1 cellular context compared by ENCODE assay signal in the genomic region with DNA sequence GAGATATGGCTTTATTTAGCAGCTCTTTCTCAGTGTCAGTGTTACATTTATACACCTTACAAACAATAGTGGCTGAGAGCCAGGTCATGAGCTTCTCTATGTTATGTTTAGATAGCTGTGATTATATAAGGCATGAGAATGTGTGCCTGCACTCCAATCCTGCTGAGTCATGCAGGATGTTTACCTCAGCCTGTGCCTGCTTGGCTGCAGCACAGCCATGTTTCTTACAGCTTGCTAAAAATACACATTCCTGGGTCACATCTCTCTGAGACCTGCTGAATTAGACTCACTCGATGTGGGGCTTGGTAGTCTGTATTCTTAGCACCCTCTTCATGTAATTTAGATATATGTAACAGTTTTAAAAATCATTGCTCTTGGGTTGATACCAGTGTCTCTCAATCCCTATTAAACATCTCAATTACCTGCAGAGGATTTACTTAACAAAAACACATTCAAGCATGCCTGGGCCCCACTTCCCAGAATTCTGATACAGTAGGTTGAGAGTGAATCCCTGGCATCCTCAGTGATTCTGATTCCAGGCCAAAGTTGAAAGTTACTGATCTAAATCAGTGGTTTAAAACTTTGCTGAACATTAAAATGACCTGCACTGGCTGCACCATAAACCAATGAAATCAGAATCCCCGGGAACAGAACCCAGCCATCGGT.
TF ChIP-seq lines count a peak whose summit lies in the region.

No MANE protein-coding gene starts in this region.

TF ChIP-seq in HepG2, 621 proteins besides CTCF, POLR2A, EP300 and RAD21 (continued from another document and continues in another):
- TF ChIP-seq ZXDC (CRISPR knock-in tag; IDR thresholded peaks at IDR 0.05) (no peak), ZNF552 (CRISPR knock-in tag; IDR thresholded peaks at IDR 0.05; ENCODE audit: borderline replicate concordance) (no peak), ISX (CRISPR knock-in tag; conservative IDR thresholded peaks at IDR 0.05) (no peak), ZUFSP (CRISPR knock-in tag; IDR thresholded peaks at IDR 0.05; ENCODE audit: borderline replicate concordance) (no peak), ZBTB44 (CRISPR knock-in tag; IDR thresholded peaks at IDR 0.05) (no peak), ZNF280D (CRISPR knock-in tag; IDR thresholded peaks at IDR 0.05) (0 out of 2 replicates have a peak, but pooled peaks have one; percentile 31), ZBTB8A (CRISPR knock-in tag; IDR thresholded peaks at IDR 0.05; ENCODE audit: borderline replicate concordance, low read depth) (no peak), ZNF749 (CRISPR knock-in tag; IDR thresholded peaks at IDR 0.05; ENCODE audit: borderline replicate concordance) (no peak), AGO2 (optimal IDR thresholded peaks at IDR 0.05; ENCODE audit: low read depth, low read length) (no peak), JUND (CRISPR knock-in tag; IDR thresholded peaks at IDR 0.05) (no peak), GMEB1 (CRISPR knock-in tag; IDR thresholded peaks at IDR 0.05; ENCODE audit: borderline replicate concordance) (no peak), NR0B2 (CRISPR knock-in tag; IDR thresholded peaks at IDR 0.05) (no peak), ZNF7 (CRISPR knock-in tag; IDR thresholded peaks at IDR 0.05) (no peak), RAD51 (IDR thresholded peaks at IDR 0.05; ENCODE audit: borderline replicate concordance) (no peak), ZNF512 (CRISPR knock-in tag; IDR thresholded peaks at IDR 0.05) (no peak), ZNF33B (CRISPR knock-in tag; IDR thresholded peaks at IDR 0.05) (no peak), THAP11 (CRISPR knock-in tag; IDR thresholded peaks at IDR 0.05) (peak; percentile 40), ZNF276 (CRISPR knock-in tag; IDR thresholded peaks at IDR 0.05; ENCODE audit: low read depth) (no peak), PAWR (CRISPR knock-in tag; IDR thresholded peaks at IDR 0.05; ENCODE audit: borderline replicate concordance) (no peak), ZNF235 (CRISPR knock-in tag; IDR thresholded peaks at IDR 0.05; ENCODE audit: borderline replicate concordance) (no peak), ZNF337 (CRISPR knock-in tag; IDR thresholded peaks at IDR 0.05; ENCODE audit: borderline replicate concordance, low read depth) (no peak), HMG20B (CRISPR knock-in tag; conservative IDR thresholded peaks at IDR 0.05) (0 out of 2 replicates have a peak, but pooled peaks have one; percentile 62), ZNF205 (CRISPR knock-in tag; IDR thresholded peaks at IDR 0.05) (no peak), TBX3 (IDR thresholded peaks at IDR 0.05; ENCODE audit: borderline replicate concordance) (no peak), ZNF12 (CRISPR knock-in tag; IDR thresholded peaks at IDR 0.05) (peak; percentile 52; the same call in 1 of the 2 replicates), ETV5 (CRISPR knock-in tag; IDR thresholded peaks at IDR 0.05; ENCODE audit: borderline replicate concordance) (peak; percentile 85; the same call in 1 of the 2 replicates), GABPB1 (CRISPR knock-in tag; IDR thresholded peaks at IDR 0.05) (peak; percentile 80), ZNF576 (CRISPR knock-in tag; IDR thresholded peaks at IDR 0.05) (no peak), NFATC3 (CRISPR knock-in tag; IDR thresholded peaks at IDR 0.05) (no peak), POLR2AphosphoS5 (IDR thresholded peaks at IDR 0.05; ENCODE audit: low read depth, low read length) (no peak)
- TF ChIP-seq, protein P1, sequence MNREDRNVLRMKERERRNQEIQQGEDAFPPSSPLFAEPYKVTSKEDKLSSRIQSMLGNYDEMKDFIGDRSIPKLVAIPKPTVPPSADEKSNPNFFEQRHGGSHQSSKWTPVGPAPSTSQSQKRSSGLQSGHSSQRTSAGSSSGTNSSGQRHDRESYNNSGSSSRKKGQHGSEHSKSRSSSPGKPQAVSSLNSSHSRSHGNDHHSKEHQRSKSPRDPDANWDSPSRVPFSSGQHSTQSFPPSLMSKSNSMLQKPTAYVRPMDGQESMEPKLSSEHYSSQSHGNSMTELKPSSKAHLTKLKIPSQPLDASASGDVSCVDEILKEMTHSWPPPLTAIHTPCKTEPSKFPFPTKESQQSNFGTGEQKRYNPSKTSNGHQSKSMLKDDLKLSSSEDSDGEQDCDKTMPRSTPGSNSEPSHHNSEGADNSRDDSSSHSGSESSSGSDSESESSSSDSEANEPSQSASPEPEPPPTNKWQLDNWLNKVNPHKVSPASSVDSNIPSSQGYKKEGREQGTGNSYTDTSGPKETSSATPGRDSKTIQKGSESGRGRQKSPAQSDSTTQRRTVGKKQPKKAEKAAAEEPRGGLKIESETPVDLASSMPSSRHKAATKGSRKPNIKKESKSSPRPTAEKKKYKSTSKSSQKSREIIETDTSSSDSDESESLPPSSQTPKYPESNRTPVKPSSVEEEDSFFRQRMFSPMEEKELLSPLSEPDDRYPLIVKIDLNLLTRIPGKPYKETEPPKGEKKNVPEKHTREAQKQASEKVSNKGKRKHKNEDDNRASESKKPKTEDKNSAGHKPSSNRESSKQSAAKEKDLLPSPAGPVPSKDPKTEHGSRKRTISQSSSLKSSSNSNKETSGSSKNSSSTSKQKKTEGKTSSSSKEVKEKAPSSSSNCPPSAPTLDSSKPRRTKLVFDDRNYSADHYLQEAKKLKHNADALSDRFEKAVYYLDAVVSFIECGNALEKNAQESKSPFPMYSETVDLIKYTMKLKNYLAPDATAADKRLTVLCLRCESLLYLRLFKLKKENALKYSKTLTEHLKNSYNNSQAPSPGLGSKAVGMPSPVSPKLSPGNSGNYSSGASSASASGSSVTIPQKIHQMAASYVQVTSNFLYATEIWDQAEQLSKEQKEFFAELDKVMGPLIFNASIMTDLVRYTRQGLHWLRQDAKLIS (CRISPR knock-in tag; IDR thresholded peaks at IDR 0.05): no peak
